In the genomic region with DNA sequence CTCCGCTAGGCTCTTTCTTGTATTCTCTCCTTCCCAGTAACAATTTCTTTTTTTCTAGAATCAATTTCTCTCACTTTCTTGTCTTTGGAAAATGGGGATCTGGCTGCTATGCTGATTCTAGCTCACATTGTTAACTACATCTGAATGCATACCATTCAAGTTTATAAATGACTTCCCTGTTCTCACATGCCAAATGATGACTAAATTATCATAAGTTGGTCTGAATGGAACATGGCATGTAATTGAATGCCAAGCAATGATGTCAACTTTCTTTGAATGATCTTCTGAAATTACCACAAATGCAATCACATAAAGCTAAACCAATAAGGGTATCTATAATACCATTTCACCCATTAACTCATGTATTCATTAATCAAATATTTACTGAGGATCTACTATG, we compare ENCODE assay signal across 18 cellular contexts. TPM values are rescaled to one million over a fixed set of nuclear protein-coding genes. Genes with fewer than 3 reads are reported as not detected.
DNase-seq lines count a peak whose midpoint lies in the region; ATAC-seq, FAIRE-seq and TF ChIP-seq lines count a peak whose summit lies in the region.
"Had no signal": no experiment of that assay in that cellular context is flagged by ENCODE, and none has a peak within 500 bp of the region (broad histone marks: within the 10 kb centered on the region; RNA-seq: fewer than 3 reads in every experiment).

No MANE protein-coding gene starts in this region.

- no peaks in the 10 kb centered on the region for H3K27me3 ChIP-seq in CD4-positive, alpha-beta T cell (ENCODE audit: control insufficient read depth, insufficient read depth, low read length)
- H3K27me3 ChIP-seq in small intestine (ENCODE audit: control insufficient read depth in 2 of 2, insufficient read depth in 2 of 2, low read length in 2 of 2), result no peaks in the 10 kb centered on the region
- H3K27me3 ChIP-seq in Karpas-422 (ENCODE audit: low read length), result no peaks in the 10 kb centered on the region

- H3K36me3 ChIP-seq in small intestine (ENCODE audit: control insufficient read depth in 2 of 2, insufficient read depth in 2 of 2, low read length in 2 of 2) (no peaks in the 10 kb centered on the region), Karpas-422 (ENCODE audit: insufficient read depth, low read length) (no peaks in the 10 kb centered on the region)
- H3K36me3 ChIP-seq: HAP-1 had no signal

- H3K27ac Mint-ChIP-seq in CD4-positive, alpha-beta T cell, result peak overlapping the region; percentile 28
- no peak overlapping the region for H3K27ac Mint-ChIP-seq in stimulated activated naive CD8-positive, alpha-beta T cell treated with anti-CD3 and anti-CD28 coated beads, Interleukin-15, amount 100 ng/mL, for 72 hours
- H3K27ac Mint-ChIP-seq: CD14-positive monocyte; CD8-positive, alpha-beta memory T cell had no signal

- no peak overlapping the region for H2AFZ ChIP-seq in Karpas-422 (ENCODE audit: low read length)

- H3K79me2 ChIP-seq in Karpas-422 (ENCODE audit: low read length), result no peaks in the 10 kb centered on the region

- H3K4me3 ChIP-seq in epithelial cell of esophagus (ENCODE audit: low read length) (no peak overlapping the region), small intestine (ENCODE audit: low read depth in 1 of 2, low read length in 2 of 2) (no peak overlapping the region), Karpas-422 (ENCODE audit: low read length) (no peak overlapping the region)
- H3K4me3 ChIP-seq: A549, HAP-1 had no signal

- H3K4me2 ChIP-seq in Karpas-422 (ENCODE audit: low read depth, low read length, poor library complexity, severe bottlenecking), result no peak overlapping the region
- H3K4me2 ChIP-seq: A549 had no signal

- CTCF ChIA-PET in CD4-positive, alpha-beta T cell (lab: Charles Lee), result no interaction called here

- DNase-seq in CD4-positive, alpha-beta T cell, result no peak
- peak; percentile 39 for DNase-seq in SK-MEL-5 (ENCODE audit: low read depth, low spot score)
- peak; percentile 0 for DNase-seq in epithelial cell of esophagus (ENCODE audit: low read depth)
- peak; percentile 51 for DNase-seq in pons (ENCODE audit: low spot score)
- no peak for DNase-seq in stimulated activated naive CD8-positive, alpha-beta T cell treated with anti-CD3 and anti-CD28 coated beads, Interleukin-15, amount 100 ng/mL, for 72 hours
- DNase-seq in NCI-H1417 treated with DMSO at 0.1 percent for 48 hours (lab: John Stamatoyannopoulos, UW), result no peak
- DNase-seq in small intestine, result no peak
- no peak for DNase-seq in Karpas-422
- DNase-seq: CD8-positive, alpha-beta memory T cell; DMS53; GF-D8 had no signal

- H3K27me3 Mint-ChIP-seq in CD4-positive, alpha-beta T cell, result no peaks in the 10 kb centered on the region
- no peaks in the 10 kb centered on the region for H3K27me3 Mint-ChIP-seq in stimulated activated naive CD8-positive, alpha-beta T cell treated with anti-CD3 and anti-CD28 coated beads, Interleukin-15, amount 100 ng/mL, for 72 hours

- peaks cover 21% of the 10 kb centered on the region for H3K4me1 Mint-ChIP-seq in CD4-positive, alpha-beta T cell (ENCODE audit: low read depth)
- peaks cover 33% of the 10 kb centered on the region for H3K4me1 Mint-ChIP-seq in stimulated activated naive CD8-positive, alpha-beta T cell treated with anti-CD3 and anti-CD28 coated beads, Interleukin-15, amount 100 ng/mL, for 72 hours

- FAIRE-seq in small intestine (lab: Jason Lieb, UNC), result no peak
- FAIRE-seq: H1 had no signal

- H3K4me1 ChIP-seq in small intestine (ENCODE audit: control insufficient read depth in 2 of 2, insufficient read depth in 1 of 2, low read depth in 1 of 2, low read length in 1 of 2) (no peaks in the 10 kb centered on the region), Karpas-422 (ENCODE audit: low read length) (no peaks in the 10 kb centered on the region)
- H3K4me1 ChIP-seq: A549 had no signal

- POLR2A ChIA-PET in CD4-positive, alpha-beta T cell (lab: Charles Lee), result no interaction called here

- H3K27ac ChIP-seq in CD4-positive, alpha-beta T cell (ENCODE audit: low read depth, low read length), result no peak overlapping the region
- H3K27ac ChIP-seq in small intestine (ENCODE audit: low read depth in 1 of 2, low read length in 1 of 2) (no peak overlapping the region), Karpas-422 (ENCODE audit: low read length) (no peak overlapping the region)
- H3K27ac ChIP-seq: A549 had no signal

- H3K9me3 ChIP-seq in CD4-positive, alpha-beta T cell (ENCODE audit: control insufficient read depth, low read length), result no peaks in the 10 kb centered on the region
- H3K9me3 ChIP-seq in small intestine (ENCODE audit: control insufficient read depth, low read depth), result no peaks in the 10 kb centered on the region
- H3K9me3 ChIP-seq in Karpas-422 (ENCODE audit: low read length), result peaks cover 7% of the 10 kb centered on the region
- H3K9me3 ChIP-seq: A549, HAP-1 had no signal

- 87 to 100% (median 98%) methylated on average over 1 of the region's 1 CpG for WGBS in small intestine, 3 donors

- intact Hi-C loops in CD4-positive, alpha-beta T cell (cut with DNase I, micrococcal nuclease), result loop anchor here (5.0 to 10.0 kb wide), 4 partner anchors 37 to 425 kb away; a partner anchor contains a TSS

- H3K4me3 Mint-ChIP-seq in CD4-positive, alpha-beta T cell, result peak overlapping the region; percentile 32
- no peak overlapping the region for H3K4me3 Mint-ChIP-seq in stimulated activated naive CD8-positive, alpha-beta T cell treated with anti-CD3 and anti-CD28 coated beads, Interleukin-15, amount 100 ng/mL, for 72 hours
- H3K4me3 Mint-ChIP-seq: CD14-positive monocyte had no signal

- no peaks in the 10 kb centered on the region for H3K9me3 Mint-ChIP-seq in CD4-positive, alpha-beta T cell
- H3K9me3 Mint-ChIP-seq in stimulated activated naive CD8-positive, alpha-beta T cell treated with anti-CD3 and anti-CD28 coated beads, Interleukin-15, amount 100 ng/mL, for 72 hours, result no peaks in the 10 kb centered on the region

- no peak for ATAC-seq in CD4-positive, alpha-beta T cell (ENCODE audit: poor library complexity)
- no peak for ATAC-seq in stimulated activated naive CD8-positive, alpha-beta T cell treated with anti-CD3 and anti-CD28 coated beads, Interleukin-15, amount 100 ng/mL, for 72 hours
- ATAC-seq: A549 had no signal

- H4K20me1 ChIP-seq in Karpas-422 (ENCODE audit: insufficient read depth, low read depth, low read length), result no peaks in the 10 kb centered on the region

- no peaks in the 10 kb centered on the region for H3K9me2 ChIP-seq in Karpas-422 (replicated peaks; ENCODE audit: insufficient read depth, low read length)

- no peak for TF ChIP-seq CTCF in CD4-positive, alpha-beta T cell (IDR thresholded peaks at IDR 0.05)
- TF ChIP-seq CTCF in epithelial cell of esophagus (IDR thresholded peaks at IDR 0.05; ENCODE audit: insufficient read depth, low read depth, low read length, missing control alignments), result no peak

- in situ Hi-C loops in SK-MEL-5 (cut with HindIII; ENCODE audit: low pct_unique_long_range_greater_than_20kb, low sequenced_read_pairs), result no loop called here

- peaks cover 33% of the 10 kb centered on the region for H3K36me3 Mint-ChIP-seq in CD4-positive, alpha-beta T cell (ENCODE audit: low read depth)
- H3K36me3 Mint-ChIP-seq: CD14-positive monocyte had no signal

- H3K9ac ChIP-seq in Karpas-422 (ENCODE audit: low read length), result no peak overlapping the region

RNA-seq across cellular contexts. Expression of a gene that starts 2.7 kb away (rescaled TPM):
- 100 to 1,000 TPM; 236 to 259 TPM for total RNA-seq in CD4-positive, alpha-beta T cell
- total RNA-seq in SK-MEL-5 (2014; rRNA removed; shearing (Covaris generic)), result 48.8 and 51.7 TPM in 2 replicates
- 57.6 and 67.3 TPM in 2 replicates for polyA plus RNA-seq in SK-MEL-5 (2015; cell fraction: cytosol; rRNA removed)
- polyA plus RNA-seq in SK-MEL-5 (2015; cell fraction: nucleus; rRNA removed), result 7.1 and 16.7 TPM in 2 replicates
- polyA plus RNA-seq in small intestine, result 10 to 100 TPM in 1 of 3 donors, 1 to 10 TPM in 2; 1.3 to 24.3 (median 5.9) TPM
- not detected in 2 replicates for total RNA-seq in Karpas-422 (2014; rRNA removed; shearing (Covaris generic); ENCODE audit: low replicate concordance)
- total RNA-seq: HT-29 had no signal
- polyA plus RNA-seq: AG04450, BJ had no signal

Comparison
In these comparisons a context has a peak if more than half of its experiments do, and no peak if none do; other contexts are left out.
1. DNase-seq: peak in SK-MEL-5 (single experiment), epithelial cell of esophagus (single experiment) and pons (single experiment); none in CD4-positive, alpha-beta T cell (0 of 10), stimulated activated naive CD8-positive, alpha-beta T cell treated with anti-CD3 and anti-CD28 coated beads, Interleukin-15, amount 100 ng/mL, for 72 hours (0 of 2), NCI-H1417 treated with DMSO at 0.1 percent for 48 hours (single experiment), small intestine (single experiment) and Karpas-422 (single experiment).
2. RNA of a gene that starts 2.7 kb away (total RNA-seq): 236 to 259 TPM in CD4-positive, alpha-beta T cell and 48.8 to 51.7 TPM in SK-MEL-5; not detected in Karpas-422; every median in the first group is over 10 times any median in the second.